In genomic region chr16:88820335-88821025, GRCh38 we compare ENCODE assay signal across 1 cellular context.
TF ChIP-seq lines count a peak whose summit lies in the region.

No MANE protein-coding gene starts in this region.

TF ChIP-seq in HEK293, 187 proteins besides CTCF, POLR2A, EP300 and RAD21 (continued from another document):
- no peak for TF ChIP-seq TSHZ1 (tag by site-specific recombination; IDR thresholded peaks at IDR 0.05; ENCODE audit: borderline replicate concordance)
- TF ChIP-seq ZNF404 (tag by site-specific recombination; IDR thresholded peaks at IDR 0.05) = no peak
- TF ChIP-seq SP2 (tag by site-specific recombination; IDR thresholded peaks at IDR 0.05) = no peak
- no peak for TF ChIP-seq ZNF112 (tag by site-specific recombination; IDR thresholded peaks at IDR 0.05)
- TF ChIP-seq ZIC2 (tag by site-specific recombination; IDR thresholded peaks at IDR 0.05) = 0 out of 2 replicates have a peak, but pooled peaks have one; percentile 9
- TF ChIP-seq ZNF266 (tag by site-specific recombination; IDR thresholded peaks at IDR 0.05; ENCODE audit: low read depth) = no peak
- TF ChIP-seq ZNF394 (tag by site-specific recombination; IDR thresholded peaks at IDR 0.05; ENCODE audit: borderline replicate concordance) = no peak
- TF ChIP-seq KLF7 (tag by site-specific recombination; IDR thresholded peaks at IDR 0.05; ENCODE audit: borderline replicate concordance) = no peak
- no peak for TF ChIP-seq ZNF580 (tag by site-specific recombination; IDR thresholded peaks at IDR 0.05)
- TF ChIP-seq ZNF174 (tag by site-specific recombination; IDR thresholded peaks at IDR 0.05) = no peak
- no peak for TF ChIP-seq ZNF513 (tag by site-specific recombination; IDR thresholded peaks at IDR 0.05)
- TF ChIP-seq ZNF558 (tag by site-specific recombination; IDR thresholded peaks at IDR 0.05) = no peak
- no peak for TF ChIP-seq ZNF501 (tag by site-specific recombination; IDR thresholded peaks at IDR 0.05)
- no peak for TF ChIP-seq ZNF354C (tag by site-specific recombination; IDR thresholded peaks at IDR 0.05; ENCODE audit: borderline replicate concordance, low read depth)
TF ChIP-seq in HEK293: peak in this region for 3.
